ENCODE assay signal across 16 cellular contexts in genomic region chr9:32218100-32218767, GRCh38.
DNase-seq lines count a peak whose midpoint lies in the region; ATAC-seq and TF ChIP-seq lines count a peak whose summit lies in the region.
"Had no signal": no experiment of that assay in that cellular context is flagged by ENCODE, and none has a peak within 500 bp of the region (broad histone marks: within the 10 kb centered on the region; RNA-seq: fewer than 3 reads in every experiment).

No MANE protein-coding gene starts in this region.

- DNase-seq in GM12864 (ENCODE audit: low read depth) (peak; percentile 24), Right ventricle myocardium superior (no peak), HAP-1 (ENCODE audit: low spot score in 2 of 2) (no peak), PC-3 (no peak)
- no peak for DNase-seq in central memory CD4-positive, alpha-beta T cell
- DNase-seq: ACHN; activated T-cell treated with anti-CD3 and anti-CD28 coated beads, Interleukin-2, amount 50 U/mL, for 24 hours; naive thymus-derived CD8-positive, alpha-beta T cell; NCI-H1048; OCI-M1; T-helper 9 cell had no signal

- in situ Hi-C loops in HAP-1 (cut with MboI; ENCODE audit: low sequenced_read_pairs): no loop called here

- H3K9me3 ChIP-seq in HAP-1 (no peaks in the 10 kb centered on the region), PC-3 (ENCODE audit: low read length) (no peaks in the 10 kb centered on the region)

- no peak overlapping the region for H3K27ac ChIP-seq in PC-3 (ENCODE audit: low read length)
- H3K27ac ChIP-seq: cardiac muscle cell, HL-60 had no signal

- no peaks in the 10 kb centered on the region for H3F3A ChIP-seq in PC-3 (ENCODE audit: low read length, unreplicated experiment)

- H3K4me2 ChIP-seq in PC-3 (ENCODE audit: low read length): no peak overlapping the region

- no peak overlapping the region for H2AFZ ChIP-seq in PC-3 (ENCODE audit: low read length)

- H3K36me3 ChIP-seq in HAP-1 (replicated peaks) (no peaks in the 10 kb centered on the region), PC-3 (ENCODE audit: low read depth, low read length) (no peaks in the 10 kb centered on the region)
- H3K36me3 ChIP-seq: cardiac muscle cell had no signal

- TF ChIP-seq CTCF in GM12864 (IDR thresholded peaks at IDR 0.05; ENCODE audit: low read depth, low read length, missing control alignments): no peak
- no peak for TF ChIP-seq CTCF in PC-3 (conservative IDR thresholded peaks at IDR 0.05; ENCODE audit: low read depth, low read length)

- H3K79me2 ChIP-seq in PC-3 (ENCODE audit: low read length): no peaks in the 10 kb centered on the region

- H3K27me3 ChIP-seq in HAP-1 (ENCODE audit: low read depth) (no peaks in the 10 kb centered on the region), PC-3 (ENCODE audit: low read length) (no peaks in the 10 kb centered on the region)
- H3K27me3 ChIP-seq: cardiac muscle cell had no signal

- BruUV-seq in PC-3 (replicated peaks; lab: Mats Ljungman, UMichigan): no TSS peak

- H3K4me1 ChIP-seq in HAP-1: peaks cover 17% of the 10 kb centered on the region
- no peaks in the 10 kb centered on the region for H3K4me1 ChIP-seq in PC-3 (ENCODE audit: insufficient read depth, low read length)

- H3K9me2 ChIP-seq in PC-3 (replicated peaks; ENCODE audit: low read length): no peaks in the 10 kb centered on the region

- intact Hi-C loops in Right ventricle myocardium superior (cut with DNase I) (no loop called here), PC-3 (cut with micrococcal nuclease) (no loop called here)

- ATAC-seq in GM19351 (IDR thresholded peaks at IDR 0.05; ENCODE audit: unreplicated experiment) (peak; percentile 99), HG02678 (IDR thresholded peaks at IDR 0.05; ENCODE audit: unreplicated experiment) (peak; percentile 99), HG03439 (IDR thresholded peaks at IDR 0.05; ENCODE audit: unreplicated experiment) (peak; percentile 99), Right ventricle myocardium superior (ENCODE audit: poor library complexity) (no peak), PC-3 (no peak)
- ATAC-seq: naive thymus-derived CD8-positive, alpha-beta T cell had no signal

- POLR2A ChIA-PET in PC-3 (lab: Charles Lee; ENCODE audit: unreplicated experiment): no interaction called here

- H3K9ac ChIP-seq in PC-3 (ENCODE audit: low read length): no peak overlapping the region

- H4K20me1 ChIP-seq in PC-3 (ENCODE audit: low read length): no peaks in the 10 kb centered on the region

- CTCF ChIA-PET in PC-3 (lab: Charles Lee): no interaction called here

- no peak overlapping the region for H3K4me3 ChIP-seq in GM12864 (ENCODE audit: low read depth, low read length)
- H3K4me3 ChIP-seq in HAP-1: no peak overlapping the region
- H3K4me3 ChIP-seq in PC-3 (ENCODE audit: low read length): no peak overlapping the region
- H3K4me3 ChIP-seq: cardiac muscle cell had no signal

Comparison
In these comparisons a context has a peak if more than half of its experiments do, and no peak if none do; other contexts are left out.
1. ATAC-seq: peak in GM19351 (single experiment), HG02678 (single experiment) and HG03439 (single experiment); none in Right ventricle myocardium superior (single experiment) and PC-3 (single experiment).